22 cellular contexts compared by ENCODE assay signal in genomic region chr7:67408109-67408508, GRCh38.
A peak's percentile ranks its signal among the peaks of the same experiment; 100 is the strongest.
DNase-seq lines count a peak whose midpoint lies in the region; ATAC-seq, FAIRE-seq and TF ChIP-seq lines count a peak whose summit lies in the region.
"Had no signal": no experiment of that assay in that cellular context is flagged by ENCODE, and none has a peak within 500 bp of the region (broad histone marks: within the 10 kb centered on the region; RNA-seq: fewer than 3 reads in every experiment).

No MANE protein-coding gene starts in this region.

- no peaks in the 10 kb centered on the region for H3K36me3 Mint-ChIP-seq in mesothelial cell of epicardium
- H3K36me3 Mint-ChIP-seq: CD4-positive, CD25-positive, alpha-beta regulatory T cell; CD8-positive, alpha-beta T cell had no signal

- H3K27ac Mint-ChIP-seq in mesothelial cell of epicardium, result peak overlapping the region; percentile 83
- H3K27ac Mint-ChIP-seq: B cell; CD4-positive, CD25-positive, alpha-beta regulatory T cell; CD8-positive, alpha-beta T cell; HFFc6 had no signal

- no peak for ATAC-seq in HepG2
- ATAC-seq in right lobe of liver, result no peak
- ATAC-seq: CD8-positive, alpha-beta T cell had no signal

- DNase-seq in HepG2 (ENCODE audit: low spot score) (no peak), right lobe of liver (no peak), mesothelial cell of epicardium (ENCODE audit: low spot score in 2 of 2, unreplicated experiment in 2 of 2) (no peak), thyroid gland (peak; percentile 27 to 34), retina (no peak), testis (no peak)
- DNase-seq: Caco-2; CD4-positive, CD25-positive, alpha-beta regulatory T cell; CD8-positive, alpha-beta T cell; DMS153; DND-41; GOT3; HFFc6 had no signal

- H3K9me3 Mint-ChIP-seq in mesothelial cell of epicardium, result peaks cover 12% of the 10 kb centered on the region
- H3K9me3 Mint-ChIP-seq: HFFc6 had no signal

- CTCF ChIA-PET in HepG2 (lab: Yijun Ruan, JAX; ENCODE audit: low intra/inter-chr PET ratio, low total read pairs), result no interaction called here

- H3K36me3 ChIP-seq in HepG2 (replicated peaks in 1 of 2; ENCODE audit: control insufficient read depth in 1 of 2, insufficient read depth in 2 of 2, low read length in 2 of 2) (no peaks in the 10 kb centered on the region), right lobe of liver (no peaks in the 10 kb centered on the region), thyroid gland (no peaks in the 10 kb centered on the region), testis (ENCODE audit: low read depth, missing control alignments) (no peaks in the 10 kb centered on the region)
- H3K36me3 ChIP-seq: BLaER1, HAP-1 had no signal

- H3K4me1 ChIP-seq in HepG2 (ENCODE audit: insufficient read depth, low read length), result no peaks in the 10 kb centered on the region
- no peaks in the 10 kb centered on the region for H3K4me1 ChIP-seq in right lobe of liver
- H3K4me1 ChIP-seq in thyroid gland, result no peaks in the 10 kb centered on the region
- no peaks in the 10 kb centered on the region for H3K4me1 ChIP-seq in testis
- H3K4me1 ChIP-seq: BLaER1, Caco-2, HAP-1 had no signal

- TF ChIP-seq POLR2A in HepG2 (IDR thresholded peaks at IDR 0.05; ENCODE audit: insufficient read depth in 1 of 2, low read depth in 2 of 2, low read length in 2 of 2), result no peak
- TF ChIP-seq POLR2A in right lobe of liver (IDR thresholded peaks at IDR 0.05), result no peak
- TF ChIP-seq POLR2A in thyroid gland (IDR thresholded peaks at IDR 0.05), result no peak
- no peak for TF ChIP-seq POLR2A in testis (IDR thresholded peaks at IDR 0.05)

- H3K9me3 ChIP-seq in HepG2 (ENCODE audit: low read length), result no peaks in the 10 kb centered on the region
- no peaks in the 10 kb centered on the region for H3K9me3 ChIP-seq in right lobe of liver
- H3K9me3 ChIP-seq in thyroid gland, result no peaks in the 10 kb centered on the region
- no peaks in the 10 kb centered on the region for H3K9me3 ChIP-seq in testis
- H3K9me3 ChIP-seq: BLaER1, Caco-2, HAP-1 had no signal

- H3K4me3 ChIP-seq in HepG2 (replicated peaks in 1 of 3; ENCODE audit: insufficient read depth in 1 of 3, low read depth in 2 of 3, low read length in 3 of 3), result no peak overlapping the region
- H3K4me3 ChIP-seq in right lobe of liver, result no peak overlapping the region
- no peak overlapping the region for H3K4me3 ChIP-seq in thyroid gland (replicated peaks in 1 of 3)
- H3K4me3 ChIP-seq in testis, result no peak overlapping the region
- H3K4me3 ChIP-seq: BLaER1, HAP-1 had no signal

- peaks cover 0 to 4% of the 10 kb centered on the region in 2 experiments; a peak in 1 of 5 replicates for H3K27me3 ChIP-seq in HepG2 (ENCODE audit: control insufficient read depth in 1 of 2, insufficient read depth in 2 of 2, low read length in 2 of 2)
- H3K27me3 ChIP-seq in right lobe of liver, result no peaks in the 10 kb centered on the region
- H3K27me3 ChIP-seq in thyroid gland, result no peaks in the 10 kb centered on the region
- H3K27me3 ChIP-seq in testis, result no peaks in the 10 kb centered on the region
- H3K27me3 ChIP-seq: BLaER1 had no signal

- no peak for FAIRE-seq in HepG2 (lab: Jason Lieb, UNC)
- FAIRE-seq: A204.1, G401.6, GM12892, H54 had no signal

- H3K4me1 Mint-ChIP-seq in mesothelial cell of epicardium, result peaks cover 26% of the 10 kb centered on the region
- H3K4me1 Mint-ChIP-seq: B cell; CD4-positive, CD25-positive, alpha-beta regulatory T cell had no signal

- intact Hi-C loops in HepG2 (cut with micrococcal nuclease; ENCODE audit: unreplicated experiment) (no loop called here), right lobe of liver (cut with DNase I) (no loop called here), thyroid gland (cut with DNase I) (no loop called here), testis (cut with DNase I; ENCODE audit: low total_unique reads) (no loop called here)

- H2AFZ ChIP-seq in HepG2 (ENCODE audit: low read length), result no peak overlapping the region

- no peak overlapping the region for H3K4me2 ChIP-seq in HepG2 (ENCODE audit: low read depth, low read length)
- H3K4me2 ChIP-seq: BLaER1 had no signal

- TF ChIP-seq EP300 in HepG2 (IDR thresholded peaks at IDR 0.05; ENCODE audit: low read depth in 2 of 2, low read length in 2 of 2) (no peak), HepG2 (CRISPR knock-in tag; IDR thresholded peaks at IDR 0.05; ENCODE audit: borderline replicate concordance) (no peak)

- in situ Hi-C loops in HepG2 (cut with HindIII; ENCODE audit: extremely low pct_ligation_motif_present, low pct_unique_long_range_greater_than_20kb), result no loop called here

- H3K27me3 Mint-ChIP-seq in mesothelial cell of epicardium (ENCODE audit: low read depth), result peaks cover 2% of the 10 kb centered on the region
- H3K27me3 Mint-ChIP-seq: CD4-positive, CD25-positive, alpha-beta regulatory T cell had no signal

- no peaks in the 10 kb centered on the region for H3K79me2 ChIP-seq in HepG2 (ENCODE audit: insufficient read depth, low read length)

- no peak overlapping the region for H3K9ac ChIP-seq in HepG2 (ENCODE audit: insufficient read depth, low read depth, low read length)
- H3K9ac ChIP-seq: BLaER1 had no signal

- no peak for TF ChIP-seq CTCF in HepG2 (CRISPR knock-in tag; IDR thresholded peaks at IDR 0.05)
- TF ChIP-seq CTCF in right lobe of liver (IDR thresholded peaks at IDR 0.05), result no peak
- no peak for TF ChIP-seq CTCF in mesothelial cell of epicardium (IDR thresholded peaks at IDR 0.05; ENCODE audit: unreplicated experiment)
- TF ChIP-seq CTCF in thyroid gland (IDR thresholded peaks at IDR 0.05), result no peak
- TF ChIP-seq CTCF in testis (IDR thresholded peaks at IDR 0.05), result no peak

- no peak overlapping the region for H3K27ac ChIP-seq in HepG2 (ENCODE audit: extremely low read length, insufficient read depth, low read length)
- no peak overlapping the region for H3K27ac ChIP-seq in right lobe of liver
- H3K27ac ChIP-seq in thyroid gland, result no peak overlapping the region
- no peak overlapping the region for H3K27ac ChIP-seq in testis
- H3K27ac ChIP-seq: 22Rv1, BLaER1, C4-2B had no signal

- H4K20me1 ChIP-seq in HepG2 (ENCODE audit: insufficient read depth, low read length), result no peaks in the 10 kb centered on the region
- H4K20me1 ChIP-seq: BLaER1 had no signal

- TF ChIP-seq RAD21 in HepG2 (CRISPR knock-in tag; IDR thresholded peaks at IDR 0.05), result no peak

- POLR2A ChIA-PET in HepG2 (lab: Yijun Ruan, JAX), result no interaction called here

- no peak overlapping the region for H3K4me3 Mint-ChIP-seq in mesothelial cell of epicardium
- H3K4me3 Mint-ChIP-seq: B cell; CD4-positive, CD25-positive, alpha-beta regulatory T cell; CD8-positive, alpha-beta T cell; HFFc6 had no signal

- BruUV-seq in HepG2 (replicated peaks; lab: Mats Ljungman, UMichigan), result no TSS peak

TF ChIP-seq in HepG2, 621 proteins besides CTCF, POLR2A, EP300 and RAD21:
- TF ChIP-seq RBAK (CRISPR knock-in tag; IDR thresholded peaks at IDR 0.05) (peak; percentile 52; the same call in 1 of the 2 replicates), CBX5 (CRISPR knock-in tag; IDR thresholded peaks at IDR 0.05; ENCODE audit: borderline replicate concordance) (no peak), ZNF12 (CRISPR knock-in tag; IDR thresholded peaks at IDR 0.05) (peak; percentile 69; the same call in 1 of the 2 replicates), TFE3 (CRISPR knock-in tag; IDR thresholded peaks at IDR 0.05) (no peak)

Comparison
In these comparisons a context has a peak if more than half of its experiments do, and no peak if none do; other contexts are left out.
1. DNase-seq: peak in thyroid gland (2 of 2); none in HepG2 (single experiment), right lobe of liver (0 of 3), mesothelial cell of epicardium (0 of 2), retina (single experiment) and testis (single experiment).